Comparison of ENCODE assay signal across 8 cellular contexts in genomic region chr2:85755122-85756027, GRCh38. TPM values are rescaled to one million over a fixed set of nuclear protein-coding genes. Genes with fewer than 3 reads are reported as not detected.
A peak's percentile ranks its signal among the peaks of the same experiment; 100 is the strongest.
DNase-seq lines count a peak whose midpoint lies in the region; ATAC-seq and TF ChIP-seq lines count a peak whose summit lies in the region.

No MANE protein-coding gene starts in this region.

- H2AFZ ChIP-seq in GM23248 = peak overlapping the region; percentile 15; the same call in 1 of the 2 replicates

- H3K27ac Mint-ChIP-seq in glutamatergic neuron (ENCODE audit: unreplicated experiment) = no peak overlapping the region

- peak; percentile 80 for DNase-seq in GM23248
- no peak for DNase-seq in WERI-Rb-1
- no peak for DNase-seq in glutamatergic neuron
- no peak for DNase-seq in NOMO-1 (lab: John Stamatoyannopoulos, UW; ENCODE audit: unreplicated experiment in 2 of 2)
- no peak for DNase-seq in NCI-H446 (lab: John Stamatoyannopoulos, UW)

- H3K4me3 ChIP-seq in GM23248 (peak overlapping the region; percentile 81), WERI-Rb-1 (ENCODE audit: low read depth, low read length) (peak overlapping the region; percentile 60), skeletal muscle satellite cell (ENCODE audit: low read length) (peak overlapping the region; percentile 84)

- H3K9ac ChIP-seq in GM23248 (peak overlapping the region; percentile 92), skeletal muscle satellite cell (ENCODE audit: low read depth, low read length) (peak overlapping the region; percentile 91)

- ATAC-seq in GM21515 (IDR thresholded peaks at IDR 0.05; ENCODE audit: unreplicated experiment) (no peak), GM21390 (IDR thresholded peaks at IDR 0.05; ENCODE audit: unreplicated experiment) (no peak)

- TF ChIP-seq CTCF in WERI-Rb-1 (IDR thresholded peaks at IDR 0.05; ENCODE audit: low read depth, low read length) (no peak), glutamatergic neuron (IDR thresholded peaks at IDR 0.05; ENCODE audit: partially characterized antibody, unreplicated experiment) (no peak)

- peaks cover 17% of the 10 kb centered on the region for H3K27me3 Mint-ChIP-seq in glutamatergic neuron (ENCODE audit: unreplicated experiment)

- H3K4me3 Mint-ChIP-seq in glutamatergic neuron (ENCODE audit: unreplicated experiment) = peak overlapping the region; percentile 91

- H3K4me2 ChIP-seq in GM23248 (ENCODE audit: unreplicated experiment) = peak overlapping the region; percentile 80
- peak overlapping the region; percentile 91 for H3K4me2 ChIP-seq in skeletal muscle satellite cell (ENCODE audit: low read length)

- H3K4me1 Mint-ChIP-seq in glutamatergic neuron (ENCODE audit: low read depth, unreplicated experiment) = peaks cover 8% of the 10 kb centered on the region

- in situ Hi-C loops in GM23248 (cut with MboI) = no loop called here

- 1 to 2% methylated on average over 32 to 33 of the region's 33 CpGs for WGBS in GM23248 (ENCODE audit: low coverage in 1 of 2, low lambda C conversion rate in 2 of 2, missing lambda C conversion rate in 2 of 2), 2 experiments

- H3K79me2 ChIP-seq in GM23248 (ENCODE audit: insufficient read depth) = peaks cover 62% of the 10 kb centered on the region

- H3F3A ChIP-seq in GM23248 (ENCODE audit: insufficient read depth) = peaks cover 10% of the 10 kb centered on the region

- no peaks in the 10 kb centered on the region for H3K27me3 ChIP-seq in GM23248 (replicated peaks; ENCODE audit: insufficient read depth)
- H3K27me3 ChIP-seq in WERI-Rb-1 (ENCODE audit: insufficient read depth, low read depth, severe bottlenecking) = peaks cover 29% of the 10 kb centered on the region
- H3K27me3 ChIP-seq in skeletal muscle satellite cell (ENCODE audit: control insufficient read depth, insufficient read depth, low read length) = no peaks in the 10 kb centered on the region

- H3K36me3 Mint-ChIP-seq in glutamatergic neuron (ENCODE audit: unreplicated experiment) = no peaks in the 10 kb centered on the region

- peak overlapping the region; percentile 79 for H3K27ac ChIP-seq in GM23248
- H3K27ac ChIP-seq in WERI-Rb-1 = no peak overlapping the region

- no peaks in the 10 kb centered on the region for H3K9me2 ChIP-seq in GM23248 (ENCODE audit: insufficient read depth)

- H3K4me1 ChIP-seq in GM23248 (ENCODE audit: insufficient read depth) (peaks cover 43% of the 10 kb centered on the region), skeletal muscle satellite cell (ENCODE audit: control insufficient read depth, insufficient read depth, low read length) (peaks cover 66% of the 10 kb centered on the region)

- H4K20me1 ChIP-seq in GM23248 (ENCODE audit: insufficient read depth) = no peaks in the 10 kb centered on the region

- H3K36me3 ChIP-seq in GM23248 (ENCODE audit: low read depth) (no peaks in the 10 kb centered on the region), WERI-Rb-1 (no peaks in the 10 kb centered on the region), skeletal muscle satellite cell (ENCODE audit: insufficient read depth, low read length) (peaks cover 43% of the 10 kb centered on the region)

- peaks cover 15% of the 10 kb centered on the region for H3K9me3 Mint-ChIP-seq in glutamatergic neuron (ENCODE audit: unreplicated experiment)

- H3K9me3 ChIP-seq in GM23248 (ENCODE audit: low read depth) = no peaks in the 10 kb centered on the region
- no peaks in the 10 kb centered on the region for H3K9me3 ChIP-seq in WERI-Rb-1 (ENCODE audit: severe bottlenecking)
- no peaks in the 10 kb centered on the region for H3K9me3 ChIP-seq in skeletal muscle satellite cell (replicated peaks; ENCODE audit: low read length)

RNA-seq across cellular contexts. Expression of gene ATOH8, which starts 1.6 kb away (rescaled TPM):
- total RNA-seq in GM23248 (2014; rRNA removed; shearing (Covaris generic)) = 40.7 and 50.1 TPM in 2 replicates
- polyA plus RNA-seq in GM23248 (2016; fragmentation: Nextera tagmentation; extraction: Ambion mirVana) = 12.0 and 12.7 TPM in 2 replicates
- total RNA-seq in glutamatergic neuron (ENCODE audit: unreplicated experiment) = 9.0 TPM
- 36.3 and 44.6 TPM in 2 replicates for total RNA-seq in skeletal muscle satellite cell (2012; rRNA removed)
